In the genomic region with DNA sequence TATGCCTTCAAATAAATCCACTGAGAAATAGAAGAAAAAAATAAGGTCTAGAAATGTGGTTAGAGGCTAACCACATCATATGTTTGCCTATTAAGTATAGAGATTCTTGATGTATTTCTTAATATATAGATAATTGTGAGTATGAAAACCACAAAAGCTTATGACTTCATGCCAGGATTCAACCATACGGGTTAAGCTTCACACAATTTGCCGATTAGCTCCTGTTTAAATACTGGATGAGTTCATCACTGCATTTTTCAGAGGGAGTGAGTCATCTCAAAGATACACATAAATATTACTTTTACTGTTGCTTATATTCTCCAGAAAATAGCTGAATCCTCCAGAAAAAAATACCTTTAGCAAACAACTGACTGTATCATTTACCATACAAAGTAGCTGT, we compare ENCODE assay signal across 1 cellular context.
TF ChIP-seq lines count a peak whose summit lies in the region.

No MANE protein-coding gene starts in this region.

TF ChIP-seq in HepG2, 621 proteins besides CTCF, POLR2A, EP300 and RAD21:
- TF ChIP-seq, protein P1, sequence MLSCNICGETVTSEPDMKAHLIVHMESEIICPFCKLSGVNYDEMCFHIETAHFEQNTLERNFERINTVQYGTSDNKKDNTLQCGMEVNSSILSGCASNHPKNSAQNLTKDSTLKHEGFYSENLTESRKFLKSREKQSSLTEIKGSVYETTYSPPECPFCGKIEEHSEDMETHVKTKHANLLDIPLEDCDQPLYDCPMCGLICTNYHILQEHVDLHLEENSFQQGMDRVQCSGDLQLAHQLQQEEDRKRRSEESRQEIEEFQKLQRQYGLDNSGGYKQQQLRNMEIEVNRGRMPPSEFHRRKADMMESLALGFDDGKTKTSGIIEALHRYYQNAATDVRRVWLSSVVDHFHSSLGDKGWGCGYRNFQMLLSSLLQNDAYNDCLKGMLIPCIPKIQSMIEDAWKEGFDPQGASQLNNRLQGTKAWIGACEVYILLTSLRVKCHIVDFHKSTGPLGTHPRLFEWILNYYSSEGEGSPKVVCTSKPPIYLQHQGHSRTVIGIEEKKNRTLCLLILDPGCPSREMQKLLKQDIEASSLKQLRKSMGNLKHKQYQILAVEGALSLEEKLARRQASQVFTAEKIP (CRISPR knock-in tag; IDR thresholded peaks at IDR 0.05; ENCODE audit: borderline replicate concordance): no peak
